In genomic region chr4:56958111-56958517, GRCh38 we compare ENCODE assay signal across 9 cellular contexts. TPM values are rescaled to one million over a fixed set of nuclear protein-coding genes. Genes with fewer than 3 reads are reported as not detected.
DNase-seq lines count a peak whose midpoint lies in the region; ATAC-seq and TF ChIP-seq lines count a peak whose summit lies in the region.
"Had no signal": no experiment of that assay in that cellular context is flagged by ENCODE, and none has a peak within 500 bp of the region (broad histone marks: within the 10 kb centered on the region; RNA-seq: fewer than 3 reads in every experiment).

No MANE protein-coding gene starts in this region.

- no peak for ATAC-seq in HG03378 (IDR thresholded peaks at IDR 0.05; ENCODE audit: unreplicated experiment)

- peaks cover 21% of the 10 kb centered on the region for H3K36me3 ChIP-seq in suprapubic skin

- no peaks in the 10 kb centered on the region for H3K27me3 ChIP-seq in suprapubic skin

- peak overlapping the region; percentile 47 for H3K27ac ChIP-seq in suprapubic skin
- H3K27ac ChIP-seq: VCaP had no signal

- no peak for TF ChIP-seq EP300 in suprapubic skin (IDR thresholded peaks at IDR 0.05)

- peak overlapping the region; percentile 19 for H3K4me3 ChIP-seq in suprapubic skin

- TF ChIP-seq CTCF in suprapubic skin (IDR thresholded peaks at IDR 0.05), result no peak

- H3K9me3 ChIP-seq in suprapubic skin, result no peaks in the 10 kb centered on the region

- TF ChIP-seq POLR2A in suprapubic skin (IDR thresholded peaks at IDR 0.05), result no peak

- in situ Hi-C loops in ACHN (cut with HindIII; ENCODE audit: low pct_ligation_motif_present, low pct_unique_long_range_greater_than_20kb, low sequenced_read_pairs), result no loop called here

- WGBS in suprapubic skin, result 18% methylated on average over 7 of the region's 7 CpGs

- DNase-seq in ACHN (peak; percentile 80), NCI-H1105 treated with DMSO at 0.1 percent for 48 hours (lab: John Stamatoyannopoulos, UW) (peak; percentile 15), astrocyte of the hippocampus (ENCODE audit: low read depth, low spot score) (peak; percentile 90), kidney glomerular epithelial cell (lab: John Stamatoyannopoulos, UW) (peak; percentile 93), suprapubic skin (ENCODE audit: low spot score in 2 of 2) (peak; percentile 92 to 93), inferior parietal cortex (ENCODE audit: extremely low spot score) (no peak), activated T-cell treated with anti-CD3 and anti-CD28 coated beads for 4 hours (no peak)

- H3K4me1 ChIP-seq in suprapubic skin, result peaks cover 13% of the 10 kb centered on the region

RNA-seq across cellular contexts. Expression of gene NOA1, which starts 19.3 kb away (rescaled TPM):
- 10 to 100 TPM; 26.8 to 32.3 (median 30.1) TPM for total RNA-seq in suprapubic skin

RNA-seq across cellular contexts. Expression of gene POLR2B, which starts 20.6 kb away (rescaled TPM):
- 100 to 1,000 TPM in 1 of 4 donors, 10 to 100 TPM in 3; 55.5 to 111 (median 61.5) TPM for total RNA-seq in suprapubic skin

RNA-seq across cellular contexts. Expression of gene REST, which starts 50.4 kb away (rescaled TPM):
- 10 to 100 TPM; 27.7 to 70.8 (median 50.5) TPM for total RNA-seq in suprapubic skin

Comparison
In these comparisons a context has a peak if more than half of its experiments do, and no peak if none do; other contexts are left out.
1. DNase-seq: peak in ACHN (single experiment), NCI-H1105 treated with DMSO at 0.1 percent for 48 hours (single experiment), astrocyte of the hippocampus (single experiment), kidney glomerular epithelial cell (single experiment) and suprapubic skin (2 of 2); none in inferior parietal cortex (single experiment) and activated T-cell treated with anti-CD3 and anti-CD28 coated beads for 4 hours (single experiment).